1 cellular context compared by ENCODE assay signal in the genomic region with DNA sequence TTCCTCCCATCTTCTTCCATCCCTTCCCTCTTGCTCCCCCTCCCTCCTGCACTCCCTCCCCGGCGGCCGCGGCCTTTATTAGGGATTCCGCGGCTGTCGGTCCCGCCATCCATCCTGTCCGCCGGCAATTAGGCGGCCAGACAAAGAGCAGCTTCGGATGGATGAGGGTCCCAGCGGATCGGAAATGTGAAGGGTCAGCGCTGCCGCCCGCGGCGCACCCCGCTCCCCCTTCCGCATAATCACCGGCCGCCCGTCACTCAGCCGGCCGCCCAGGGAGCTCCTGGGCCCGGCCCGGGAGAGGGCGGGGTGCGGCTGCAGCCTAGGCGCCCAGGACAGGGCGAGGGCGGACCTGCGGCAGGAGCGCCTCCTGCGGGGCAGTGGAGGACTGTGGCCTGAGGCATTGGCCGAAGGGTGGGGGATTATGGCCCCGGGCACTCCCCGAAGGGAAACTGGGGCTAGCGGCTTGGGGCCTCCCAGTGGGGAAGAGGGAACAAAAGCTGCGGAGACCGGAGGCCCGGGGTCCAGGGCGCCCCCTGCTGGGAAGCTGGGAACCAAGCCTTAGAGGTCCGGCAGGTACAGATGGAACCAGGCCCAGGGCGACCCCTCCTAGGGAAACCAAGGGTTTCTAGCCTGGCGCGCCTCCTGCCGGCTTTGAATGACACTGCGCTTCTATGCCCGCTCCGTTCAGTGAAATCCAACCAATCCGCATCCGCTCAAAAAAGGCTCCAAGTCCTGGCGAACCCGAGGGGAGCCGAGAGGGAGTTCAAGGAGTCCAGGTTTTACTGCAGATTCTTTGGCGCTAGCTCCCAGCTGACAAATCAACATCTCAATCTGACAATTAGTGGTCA.
TF ChIP-seq lines count a peak whose summit lies in the region.

No MANE protein-coding gene starts in this region.

TF ChIP-seq in HEK293, 187 proteins besides CTCF, POLR2A, EP300 and RAD21 (continued from another document and continues in another):
- TF ChIP-seq, protein P1, sequence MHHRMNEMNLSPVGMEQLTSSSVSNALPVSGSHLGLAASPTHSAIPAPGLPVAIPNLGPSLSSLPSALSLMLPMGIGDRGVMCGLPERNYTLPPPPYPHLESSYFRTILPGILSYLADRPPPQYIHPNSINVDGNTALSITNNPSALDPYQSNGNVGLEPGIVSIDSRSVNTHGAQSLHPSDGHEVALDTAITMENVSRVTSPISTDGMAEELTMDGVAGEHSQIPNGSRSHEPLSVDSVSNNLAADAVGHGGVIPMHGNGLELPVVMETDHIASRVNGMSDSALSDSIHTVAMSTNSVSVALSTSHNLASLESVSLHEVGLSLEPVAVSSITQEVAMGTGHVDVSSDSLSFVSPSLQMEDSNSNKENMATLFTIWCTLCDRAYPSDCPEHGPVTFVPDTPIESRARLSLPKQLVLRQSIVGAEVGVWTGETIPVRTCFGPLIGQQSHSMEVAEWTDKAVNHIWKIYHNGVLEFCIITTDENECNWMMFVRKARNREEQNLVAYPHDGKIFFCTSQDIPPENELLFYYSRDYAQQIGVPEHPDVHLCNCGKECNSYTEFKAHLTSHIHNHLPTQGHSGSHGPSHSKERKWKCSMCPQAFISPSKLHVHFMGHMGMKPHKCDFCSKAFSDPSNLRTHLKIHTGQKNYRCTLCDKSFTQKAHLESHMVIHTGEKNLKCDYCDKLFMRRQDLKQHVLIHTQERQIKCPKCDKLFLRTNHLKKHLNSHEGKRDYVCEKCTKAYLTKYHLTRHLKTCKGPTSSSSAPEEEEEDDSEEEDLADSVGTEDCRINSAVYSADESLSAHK (tag by site-specific recombination; IDR thresholded peaks at IDR 0.05): no peak
- TF ChIP-seq ZNF830 (tag by site-specific recombination; IDR thresholded peaks at IDR 0.05; ENCODE audit: low read depth) (no peak), ZNF366 (tag by site-specific recombination; conservative IDR thresholded peaks at IDR 0.05) (no peak), ZNF214 (tag by site-specific recombination; IDR thresholded peaks at IDR 0.05; ENCODE audit: borderline replicate concordance) (no peak), ZNF664 (tag by site-specific recombination; IDR thresholded peaks at IDR 0.05) (no peak), ZNF426 (tag by site-specific recombination; IDR thresholded peaks at IDR 0.05) (no peak), ZNF311 (tag by site-specific recombination; IDR thresholded peaks at IDR 0.05; ENCODE audit: borderline replicate concordance) (no peak), ZNF510 (tag by site-specific recombination; IDR thresholded peaks at IDR 0.05; ENCODE audit: insufficient replicate concordance) (no peak), ZSCAN18 (tag by site-specific recombination; IDR thresholded peaks at IDR 0.05) (no peak), WT1 (tag by site-specific recombination; IDR thresholded peaks at IDR 0.05) (no peak), SP7 (tag by site-specific recombination; IDR thresholded peaks at IDR 0.05) (0 out of 2 replicates have a peak, but pooled peaks have one; percentile 39), ZNF16 (tag by site-specific recombination; IDR thresholded peaks at IDR 0.05; ENCODE audit: low read depth) (no peak), ZBTB1 (tag by site-specific recombination; IDR thresholded peaks at IDR 0.05) (no peak), OSR2 (tag by site-specific recombination; IDR thresholded peaks at IDR 0.05) (no peak), RBAK (tag by site-specific recombination; IDR thresholded peaks at IDR 0.05) (no peak), FEZF1 (tag by site-specific recombination; IDR thresholded peaks at IDR 0.05) (no peak), ZNF280C (tag by site-specific recombination; IDR thresholded peaks at IDR 0.05) (no peak), ZBTB7A (tag by site-specific recombination; IDR thresholded peaks at IDR 0.05; ENCODE audit: low read depth) (no peak), ZBTB17 (tag by site-specific recombination; IDR thresholded peaks at IDR 0.05) (peak; percentile 53; the same call in 1 of the 2 replicates), ZNF175 (tag by site-specific recombination; IDR thresholded peaks at IDR 0.05) (no peak), ZNF146 (tag by site-specific recombination; IDR thresholded peaks at IDR 0.05) (no peak), ZNF692 (tag by site-specific recombination; IDR thresholded peaks at IDR 0.05) (no peak; the same call in none of the 2 replicates), ZNF544 (tag by site-specific recombination; IDR thresholded peaks at IDR 0.05) (no peak), GLI2 (tag by site-specific recombination; IDR thresholded peaks at IDR 0.05; ENCODE audit: borderline replicate concordance, low read depth) (no peak), ZNF777 (tag by site-specific recombination; IDR thresholded peaks at IDR 0.05; ENCODE audit: borderline replicate concordance) (no peak), ZNF324 (tag by site-specific recombination; IDR thresholded peaks at IDR 0.05) (no peak), ZNF629 (tag by site-specific recombination; IDR thresholded peaks at IDR 0.05) (no peak; the same call in 1 of the 2 replicates), ZBTB8A (tag by site-specific recombination; IDR thresholded peaks at IDR 0.05) (peak; percentile 83), ZIC2 (tag by site-specific recombination; IDR thresholded peaks at IDR 0.05) (peak; percentile 28; the same call in 1 of the 2 replicates), TCF7L2 (IDR thresholded peaks at IDR 0.05; ENCODE audit: borderline replicate concordance, low read depth, low read length) (no peak)
- TF ChIP-seq, protein P2, sequence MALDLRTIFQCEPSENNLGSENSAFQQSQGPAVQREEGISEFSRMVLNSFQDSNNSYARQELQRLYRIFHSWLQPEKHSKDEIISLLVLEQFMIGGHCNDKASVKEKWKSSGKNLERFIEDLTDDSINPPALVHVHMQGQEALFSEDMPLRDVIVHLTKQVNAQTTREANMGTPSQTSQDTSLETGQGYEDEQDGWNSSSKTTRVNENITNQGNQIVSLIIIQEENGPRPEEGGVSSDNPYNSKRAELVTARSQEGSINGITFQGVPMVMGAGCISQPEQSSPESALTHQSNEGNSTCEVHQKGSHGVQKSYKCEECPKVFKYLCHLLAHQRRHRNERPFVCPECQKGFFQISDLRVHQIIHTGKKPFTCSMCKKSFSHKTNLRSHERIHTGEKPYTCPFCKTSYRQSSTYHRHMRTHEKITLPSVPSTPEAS (tag by site-specific recombination; IDR thresholded peaks at IDR 0.05): no peak
- TF ChIP-seq, protein P3, sequence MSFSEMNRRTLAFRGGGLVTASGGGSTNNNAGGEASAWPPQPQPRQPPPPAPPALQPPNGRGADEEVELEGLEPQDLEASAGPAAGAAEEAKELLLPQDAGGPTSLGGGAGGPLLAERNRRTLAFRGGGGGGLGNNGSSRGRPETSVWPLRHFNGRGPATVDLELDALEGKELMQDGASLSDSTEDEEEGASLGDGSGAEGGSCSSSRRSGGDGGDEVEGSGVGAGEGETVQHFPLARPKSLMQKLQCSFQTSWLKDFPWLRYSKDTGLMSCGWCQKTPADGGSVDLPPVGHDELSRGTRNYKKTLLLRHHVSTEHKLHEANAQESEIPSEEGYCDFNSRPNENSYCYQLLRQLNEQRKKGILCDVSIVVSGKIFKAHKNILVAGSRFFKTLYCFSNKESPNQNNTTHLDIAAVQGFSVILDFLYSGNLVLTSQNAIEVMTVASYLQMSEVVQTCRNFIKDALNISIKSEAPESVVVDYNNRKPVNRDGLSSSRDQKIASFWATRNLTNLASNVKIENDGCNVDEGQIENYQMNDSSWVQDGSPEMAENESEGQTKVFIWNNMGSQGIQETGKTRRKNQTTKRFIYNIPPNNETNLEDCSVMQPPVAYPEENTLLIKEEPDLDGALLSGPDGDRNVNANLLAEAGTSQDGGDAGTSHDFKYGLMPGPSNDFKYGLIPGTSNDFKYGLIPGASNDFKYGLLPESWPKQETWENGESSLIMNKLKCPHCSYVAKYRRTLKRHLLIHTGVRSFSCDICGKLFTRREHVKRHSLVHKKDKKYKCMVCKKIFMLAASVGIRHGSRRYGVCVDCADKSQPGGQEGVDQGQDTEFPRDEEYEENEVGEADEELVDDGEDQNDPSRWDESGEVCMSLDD (tag by site-specific recombination; IDR thresholded peaks at IDR 0.05): no peak; the same call in 1 of the 2 replicates
- TF ChIP-seq, protein P4, sequence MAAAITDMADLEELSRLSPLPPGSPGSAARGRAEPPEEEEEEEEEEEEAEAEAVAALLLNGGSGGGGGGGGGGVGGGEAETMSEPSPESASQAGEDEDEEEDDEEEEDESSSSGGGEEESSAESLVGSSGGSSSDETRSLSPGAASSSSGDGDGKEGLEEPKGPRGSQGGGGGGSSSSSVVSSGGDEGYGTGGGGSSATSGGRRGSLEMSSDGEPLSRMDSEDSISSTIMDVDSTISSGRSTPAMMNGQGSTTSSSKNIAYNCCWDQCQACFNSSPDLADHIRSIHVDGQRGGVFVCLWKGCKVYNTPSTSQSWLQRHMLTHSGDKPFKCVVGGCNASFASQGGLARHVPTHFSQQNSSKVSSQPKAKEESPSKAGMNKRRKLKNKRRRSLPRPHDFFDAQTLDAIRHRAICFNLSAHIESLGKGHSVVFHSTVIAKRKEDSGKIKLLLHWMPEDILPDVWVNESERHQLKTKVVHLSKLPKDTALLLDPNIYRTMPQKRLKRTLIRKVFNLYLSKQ (tag by site-specific recombination; IDR thresholded peaks at IDR 0.05; ENCODE audit: borderline replicate concordance): no peak
- TF ChIP-seq, protein P5, sequence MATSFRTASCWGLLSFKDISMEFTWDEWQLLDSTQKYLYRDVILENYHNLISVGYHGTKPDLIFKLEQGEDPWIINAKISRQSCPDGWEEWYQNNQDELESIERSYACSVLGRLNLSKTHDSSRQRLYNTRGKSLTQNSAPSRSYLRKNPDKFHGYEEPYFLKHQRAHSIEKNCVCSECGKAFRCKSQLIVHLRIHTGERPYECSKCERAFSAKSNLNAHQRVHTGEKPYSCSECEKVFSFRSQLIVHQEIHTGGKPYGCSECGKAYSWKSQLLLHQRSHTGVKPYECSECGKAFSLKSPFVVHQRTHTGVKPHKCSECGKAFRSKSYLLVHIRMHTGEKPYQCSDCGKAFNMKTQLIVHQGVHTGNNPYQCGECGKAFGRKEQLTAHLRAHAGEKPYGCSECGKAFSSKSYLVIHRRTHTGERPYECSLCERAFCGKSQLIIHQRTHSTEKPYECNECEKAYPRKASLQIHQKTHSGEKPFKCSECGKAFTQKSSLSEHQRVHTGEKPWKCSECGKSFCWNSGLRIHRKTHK (tag by site-specific recombination; IDR thresholded peaks at IDR 0.05): no peak
- TF ChIP-seq, protein P6, sequence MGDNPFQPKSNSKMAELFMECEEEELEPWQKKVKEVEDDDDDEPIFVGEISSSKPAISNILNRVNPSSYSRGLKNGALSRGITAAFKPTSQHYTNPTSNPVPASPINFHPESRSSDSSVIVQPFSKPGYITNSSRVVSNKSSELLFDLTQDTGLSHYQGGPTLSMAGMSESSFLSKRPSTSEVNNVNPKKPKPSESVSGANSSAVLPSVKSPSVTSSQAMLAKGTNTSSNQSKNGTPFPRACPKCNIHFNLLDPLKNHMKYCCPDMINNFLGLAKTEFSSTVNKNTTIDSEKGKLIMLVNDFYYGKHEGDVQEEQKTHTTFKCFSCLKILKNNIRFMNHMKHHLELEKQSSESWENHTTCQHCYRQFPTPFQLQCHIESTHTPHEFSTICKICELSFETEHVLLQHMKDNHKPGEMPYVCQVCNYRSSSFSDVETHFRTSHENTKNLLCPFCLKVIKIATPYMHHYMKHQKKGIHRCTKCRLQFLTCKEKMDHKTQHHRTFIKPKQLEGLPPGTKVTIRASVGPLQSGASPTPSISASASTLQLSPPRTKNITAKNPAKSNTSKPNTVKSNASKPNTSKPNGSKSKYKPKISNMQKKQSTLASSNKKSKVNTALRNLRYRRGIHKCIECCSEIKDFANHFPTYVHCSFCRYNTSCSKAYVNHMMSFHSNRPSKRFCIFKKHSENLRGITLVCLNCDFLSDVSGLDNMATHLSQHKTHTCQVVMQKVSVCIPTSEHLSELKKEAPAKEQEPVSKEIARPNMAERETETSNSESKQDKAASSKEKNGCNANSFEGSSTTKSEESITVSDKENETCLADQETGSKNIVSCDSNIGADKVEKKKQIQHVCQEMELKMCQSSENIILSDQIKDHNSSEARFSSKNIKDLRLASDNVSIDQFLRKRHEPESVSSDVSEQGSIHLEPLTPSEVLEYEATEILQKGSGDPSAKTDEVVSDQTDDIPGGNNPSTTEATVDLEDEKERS (tag by site-specific recombination; IDR thresholded peaks at IDR 0.05): no peak
